In genomic region chr10:113496124-113496523, GRCh38 we compare ENCODE assay signal across 18 cellular contexts. TPM values are rescaled to one million over a fixed set of nuclear protein-coding genes. Genes with fewer than 3 reads are reported as not detected.
DNase-seq lines count a peak whose midpoint lies in the region; ATAC-seq and TF ChIP-seq lines count a peak whose summit lies in the region.
"Had no signal": no experiment of that assay in that cellular context is flagged by ENCODE, and none has a peak within 500 bp of the region (broad histone marks: within the 10 kb centered on the region; RNA-seq: fewer than 3 reads in every experiment).

No MANE protein-coding gene starts in this region.

- H3K4me3 ChIP-seq in AG10803 (ENCODE audit: low read length), result 0 out of 2 replicates have a peak overlapping the region, but pooled peaks have one; percentile 5
- H3K4me3 ChIP-seq in coronary artery, result peak overlapping the region; percentile 26
- H3K4me3 ChIP-seq in thoracic aorta, result peak overlapping the region; percentile 11
- no peak overlapping the region for H3K4me3 ChIP-seq in foreskin fibroblast (ENCODE audit: low read depth in 1 of 2, low read length in 2 of 2)
- H3K4me3 ChIP-seq: GM12878, HAP-1 had no signal

- no peak for ATAC-seq in thoracic aorta (ENCODE audit: insufficient number of reproducible peaks, low FRiP score, low read depth)
- ATAC-seq in GM18873 (IDR thresholded peaks at IDR 0.05; ENCODE audit: low FRiP score, unreplicated experiment), result no peak
- ATAC-seq: GM12878 had no signal

- no peaks in the 10 kb centered on the region for H3K36me3 ChIP-seq in thoracic aorta
- H3K36me3 ChIP-seq: HAP-1 had no signal

- H3K27me3 ChIP-seq in thoracic aorta (replicated peaks; ENCODE audit: insufficient read depth), result no peaks in the 10 kb centered on the region

- DNase-seq in AG10803 (ENCODE audit: low read depth), result peak; percentile 88
- DNase-seq in coronary artery (ENCODE audit: low spot score), result no peak
- DNase-seq in thoracic aorta (ENCODE audit: low spot score), result no peak
- no peak for DNase-seq in foreskin fibroblast
- no peak for DNase-seq in stimulated activated CD4-positive, alpha-beta T cell treated with anti-CD3 and anti-CD28 coated beads, Interleukin-4, amount 100 ng/mL, for 1 hour
- DNase-seq in activated CD4-positive, CD25-positive, alpha-beta regulatory T cell (lab: John Stamatoyannopoulos, UW), result no peak
- DNase-seq: AML-193; CD4-positive, CD25-positive, alpha-beta regulatory T cell; DMS53; MM.1S; NCI-H1105 treated with DMSO at 0.1 percent for 48 hours; NCI-H187; NCI-H82 had no signal

- no peaks in the 10 kb centered on the region for H3K9me3 Mint-ChIP-seq in nephron

- H3K4me3 Mint-ChIP-seq in nephron, result peak overlapping the region in 1 of 3 experiments; percentile 14
- H3K4me3 Mint-ChIP-seq: CD4-positive, CD25-positive, alpha-beta regulatory T cell had no signal

- peaks cover 60% of the 10 kb centered on the region for H3K4me1 Mint-ChIP-seq in nephron
- H3K4me1 Mint-ChIP-seq: CD4-positive, CD25-positive, alpha-beta regulatory T cell had no signal

- peaks cover 12% of the 10 kb centered on the region for H3K27me3 Mint-ChIP-seq in nephron (ENCODE audit: low read depth)

- peaks cover 43 to 72% of the 10 kb centered on the region in 2 donors for H3K4me1 ChIP-seq in thoracic aorta (ENCODE audit: control insufficient read depth in 1 of 2, low read depth in 2 of 2)
- H3K4me1 ChIP-seq: HAP-1 had no signal

- H3K27ac ChIP-seq in coronary artery (peak overlapping the region in 1 of 2 donors; percentile 38), thoracic aorta (peak overlapping the region in 1 of 2 donors; percentile 16)

- H3K36me3 Mint-ChIP-seq in nephron (ENCODE audit: low read depth), result no peaks in the 10 kb centered on the region
- H3K36me3 Mint-ChIP-seq: CD4-positive, CD25-positive, alpha-beta regulatory T cell had no signal

- H3K9me3 ChIP-seq in thoracic aorta, result no peaks in the 10 kb centered on the region
- H3K9me3 ChIP-seq: HAP-1 had no signal

- TF ChIP-seq CTCF in AG10803 (conservative IDR thresholded peaks at IDR 0.05; ENCODE audit: low read length), result no peak
- TF ChIP-seq CTCF in coronary artery (IDR thresholded peaks at IDR 0.05), result no peak
- no peak for TF ChIP-seq CTCF in nephron (IDR thresholded peaks at IDR 0.05; ENCODE audit: unreplicated experiment in 3 of 3)
- no peak for TF ChIP-seq CTCF in thoracic aorta (IDR thresholded peaks at IDR 0.05)
- no peak for TF ChIP-seq CTCF in foreskin fibroblast (IDR thresholded peaks at IDR 0.05; ENCODE audit: low read depth, low read length)

- H3K27ac Mint-ChIP-seq in nephron, result peak overlapping the region; percentile 35 to 69 (median 65)
- H3K27ac Mint-ChIP-seq: CD4-positive, CD25-positive, alpha-beta regulatory T cell had no signal

RNA-seq across cellular contexts. Expression of gene HABP2, which starts 56.7 kb away (rescaled TPM):
- total RNA-seq in thoracic aorta, result not detected
- total RNA-seq: CD4-positive, CD25-positive, alpha-beta regulatory T cell; NCI-H460 had no signal

Comparison
In these comparisons a context has a peak if more than half of its experiments do, and no peak if none do; other contexts are left out.
1. H3K4me3 ChIP-seq: peak in AG10803 (single experiment), coronary artery (single experiment) and thoracic aorta (single experiment); none in foreskin fibroblast (0 of 2).